ENCODE assay signal across 24 cellular contexts in genomic region chr2:229488232-229488631, GRCh38.
"Had no signal": no experiment of that assay in that cellular context is flagged by ENCODE, and none has a peak within 500 bp of the region (broad histone marks: within the 10 kb centered on the region; RNA-seq: fewer than 3 reads in every experiment).

No MANE protein-coding gene starts in this region.

- H3K36me3 ChIP-seq: WERI-Rb-1 had no signal

- ATAC-seq: activated CD4-positive, CD25-positive, alpha-beta regulatory T cell treated with anti-CD3 and anti-CD28 coated beads, Interleukin-2, amount 50 U/mL, for 24 hours; activated CD8-positive, alpha-beta T cell treated with anti-CD3 and anti-CD28 coated beads, Interleukin-2, amount 10 ng/mL, durations not matched to agents 7 days and 5 days; body of pancreas; Right ventricle myocardium inferior had no signal

- H3K9me3 Mint-ChIP-seq: activated naive CD4-positive, alpha-beta T cell treated with anti-CD3 and anti-CD28 coated beads, Interleukin-2, amount 50 U/mL, for 24 hours; T-helper 2 cell treated with Interferon-gamma antibody and Interleukin-4, amounts not matched to agents 5 μg/mL and 100 μg/mL, for 36 hours had no signal

- H3K4me1 ChIP-seq: body of pancreas had no signal

- H3K4me1 Mint-ChIP-seq: activated naive CD4-positive, alpha-beta T cell treated with anti-CD3 and anti-CD28 coated beads, Interleukin-2, amount 50 U/mL, for 24 hours; central memory CD8-positive, alpha-beta T cell had no signal

- H3K36me3 Mint-ChIP-seq: activated naive CD4-positive, alpha-beta T cell treated with anti-CD3 and anti-CD28 coated beads, Interleukin-2, amount 50 U/mL, for 24 hours had no signal

- FAIRE-seq: bronchial epithelial cell had no signal

- DNase-seq: activated CD4-positive, alpha-beta T cell treated with anti-CD3 and anti-CD28 coated beads for 4 hours; activated CD8-positive, alpha-beta memory T cell treated with anti-CD3 and anti-CD28 coated beads, Interleukin-2, amount 50 U/mL, for 48 hours; activated CD8-positive, alpha-beta T cell treated with anti-CD3 and anti-CD28 coated beads, Interleukin-2, amount 10 ng/mL, durations not matched to agents 7 days and 5 days; activated effector memory CD4-positive, alpha-beta T cell treated with Interleukin-2 at 50 U/mL for 16 hours; activated naive CD4-positive, alpha-beta T cell; activated T-cell treated with anti-CD3 and anti-CD28 coated beads, Interleukin-2, amount 50 U/mL, for 1 hour; aorta; body of pancreas; NCI-H1092; NCI-H1417; NCI-H1930; NCI-H345; NCI-H510A treated with DMSO at 0.1 percent for 48 hours; NCI-H69; SW 1271; WERI-Rb-1 had no signal

- H3K4me3 Mint-ChIP-seq: activated CD8-positive, alpha-beta T cell treated with anti-CD3 and anti-CD28 coated beads, Interleukin-2, amount 10 ng/mL, durations not matched to agents 7 days and 5 days; activated naive CD4-positive, alpha-beta T cell treated with anti-CD3 and anti-CD28 coated beads, Interleukin-2, amount 50 U/mL, for 24 hours; central memory CD8-positive, alpha-beta T cell; T-helper 2 cell treated with Interferon-gamma antibody and Interleukin-4, amounts not matched to agents 5 μg/mL and 100 μg/mL, for 36 hours had no signal

- H3K9me3 ChIP-seq: body of pancreas had no signal

- H3K27me3 ChIP-seq: body of pancreas had no signal

- H3K27ac Mint-ChIP-seq: activated CD8-positive, alpha-beta T cell treated with anti-CD3 and anti-CD28 coated beads, Interleukin-2, amount 10 ng/mL, durations not matched to agents 7 days and 5 days; activated naive CD4-positive, alpha-beta T cell treated with anti-CD3 and anti-CD28 coated beads, Interleukin-2, amount 50 U/mL, for 24 hours; T-helper 2 cell treated with Interferon-gamma antibody and Interleukin-4, amounts not matched to agents 5 μg/mL and 100 μg/mL, for 36 hours had no signal

- H3K4me3 ChIP-seq: body of pancreas, SK-N-MC had no signal

- H3K27ac ChIP-seq: body of pancreas, KMS-11, SK-N-MC, WERI-Rb-1 had no signal
